In the genomic region with DNA sequence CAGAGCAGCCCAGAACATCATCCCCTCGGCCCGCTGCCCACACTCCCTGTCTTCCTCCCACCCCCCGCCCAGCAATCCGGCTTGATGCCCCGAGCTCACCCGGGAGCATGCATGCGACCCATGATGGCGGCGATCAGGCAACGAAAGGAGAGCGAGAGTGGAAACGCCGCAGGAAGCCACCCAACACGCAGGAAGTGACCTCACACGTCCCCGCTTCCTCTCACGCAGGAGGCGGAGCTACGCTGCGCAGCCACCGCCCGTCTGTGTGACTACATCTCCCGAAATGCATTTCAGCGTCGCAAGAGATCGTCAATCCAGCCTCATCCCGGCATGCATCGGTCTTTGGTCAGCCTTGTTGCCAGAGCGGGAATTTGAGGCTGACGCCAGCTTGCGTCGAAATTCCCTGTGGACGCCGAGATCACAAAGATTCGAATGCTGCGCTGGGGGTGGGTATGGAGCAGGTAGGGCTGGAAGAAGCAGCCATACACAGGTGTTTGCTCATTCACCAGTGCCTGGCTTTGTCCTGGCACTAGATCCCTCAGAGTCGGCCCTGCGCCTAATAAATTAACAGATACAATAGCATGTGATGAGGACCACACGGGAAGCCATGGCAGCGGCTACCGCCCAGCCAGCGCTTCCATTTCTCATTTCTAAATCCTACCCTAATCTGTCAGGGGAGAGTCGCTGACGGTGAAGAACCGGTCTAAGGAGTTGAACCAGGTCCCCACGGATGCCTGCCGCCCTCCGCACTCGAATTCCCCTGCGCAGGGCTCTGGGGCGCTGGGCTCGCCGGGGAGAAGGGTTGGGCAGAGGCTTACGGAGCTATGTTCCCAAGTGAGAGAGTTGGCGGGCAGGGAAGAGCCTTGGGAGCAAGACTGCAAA, we compare ENCODE assay signal across 1 cellular context.
A peak's percentile ranks its signal among the peaks of the same experiment; 100 is the strongest.
TF ChIP-seq lines count a peak whose summit lies in the region.

RPS13 (minus strand) TSS at position 148 of the 882 bp plus-strand sequence; CDS start at position 122, 26 bp downstream.

TF ChIP-seq in K562, 482 proteins besides CTCF, POLR2A, EP300 and RAD21 (continued from another document and continues in another):
- TF ChIP-seq AFF1 (IDR thresholded peaks at IDR 0.05; ENCODE audit: low read depth in 1 of 2, partially characterized antibody in 2 of 2) (peak; percentile 25 to 96), JUND (IDR thresholded peaks at IDR 0.05; ENCODE audit: borderline replicate concordance, low read depth, low read length) (peak; percentile 90), JUND (tag; IDR thresholded peaks at IDR 0.05; ENCODE audit: borderline replicate concordance, low read depth, low read length) (peak; percentile 87; the same call in 2 of the 3 replicates), MYC (IDR thresholded peaks at IDR 0.05; ENCODE audit: low read depth, low read length) (peak; percentile 98), MYC (CRISPR knock-in tag; IDR thresholded peaks at IDR 0.05; ENCODE audit: borderline replicate concordance, low read depth) (0 out of 2 replicates have a peak, but pooled peaks have one; percentile 61), GABPB1 (CRISPR knock-in tag; IDR thresholded peaks at IDR 0.05) (peak; percentile 97), LCOR (CRISPR knock-in tag; IDR thresholded peaks at IDR 0.05) (peak; percentile 88), LARP7 (IDR thresholded peaks at IDR 0.05) (peak; percentile 88; the same call in 1 of the 2 replicates), MGA (IDR thresholded peaks at IDR 0.05) (peak; percentile 99), MXI1 (IDR thresholded peaks at IDR 0.05; ENCODE audit: low read depth, low read length) (peak; percentile 72), ZFX (CRISPR knock-in tag; IDR thresholded peaks at IDR 0.05) (peak; percentile 77; the same call in 1 of the 2 replicates), ZNF140 (CRISPR knock-in tag; IDR thresholded peaks at IDR 0.05) (no peak), ZSCAN29 (IDR thresholded peaks at IDR 0.05) (peak; percentile 72), PHB (CRISPR knock-in tag; IDR thresholded peaks at IDR 0.05) (no peak), TOE1 (IDR thresholded peaks at IDR 0.05; ENCODE audit: borderline replicate concordance) (peak; percentile 54; the same call in 1 of the 2 replicates), TOE1 (CRISPR knock-in tag; IDR thresholded peaks at IDR 0.05; ENCODE audit: borderline replicate concordance, low read depth) (0 out of 2 replicates have a peak, but pooled peaks have one; percentile 18), HCFC1 (IDR thresholded peaks at IDR 0.05; ENCODE audit: low read depth, low read length) (peak; percentile 98), SMARCE1 (IDR thresholded peaks at IDR 0.05) (0 out of 2 replicates have a peak, but pooled peaks have one; percentile 9), NCOR1 (IDR thresholded peaks at IDR 0.05) (no peak), ZNF830 (CRISPR knock-in tag; IDR thresholded peaks at IDR 0.05) (0 out of 2 replicates have a peak, but pooled peaks have one; percentile 50), REST (CRISPR knock-in tag; IDR thresholded peaks at IDR 0.05; ENCODE audit: low read depth) (no peak; the same call in 1 of the 2 replicates), ZBTB9 (CRISPR knock-in tag; IDR thresholded peaks at IDR 0.05) (0 out of 2 replicates have a peak, but pooled peaks have one; percentile 30), HDAC8 (tag; IDR thresholded peaks at IDR 0.05) (peak; percentile 86; the same call in 1 of the 2 replicates), RNF2 (IDR thresholded peaks at IDR 0.05) (peak; percentile 82), SRSF9 (IDR thresholded peaks at IDR 0.05; ENCODE audit: borderline replicate concordance, low read depth, low read length) (no peak)
- TF ChIP-seq, protein P1, sequence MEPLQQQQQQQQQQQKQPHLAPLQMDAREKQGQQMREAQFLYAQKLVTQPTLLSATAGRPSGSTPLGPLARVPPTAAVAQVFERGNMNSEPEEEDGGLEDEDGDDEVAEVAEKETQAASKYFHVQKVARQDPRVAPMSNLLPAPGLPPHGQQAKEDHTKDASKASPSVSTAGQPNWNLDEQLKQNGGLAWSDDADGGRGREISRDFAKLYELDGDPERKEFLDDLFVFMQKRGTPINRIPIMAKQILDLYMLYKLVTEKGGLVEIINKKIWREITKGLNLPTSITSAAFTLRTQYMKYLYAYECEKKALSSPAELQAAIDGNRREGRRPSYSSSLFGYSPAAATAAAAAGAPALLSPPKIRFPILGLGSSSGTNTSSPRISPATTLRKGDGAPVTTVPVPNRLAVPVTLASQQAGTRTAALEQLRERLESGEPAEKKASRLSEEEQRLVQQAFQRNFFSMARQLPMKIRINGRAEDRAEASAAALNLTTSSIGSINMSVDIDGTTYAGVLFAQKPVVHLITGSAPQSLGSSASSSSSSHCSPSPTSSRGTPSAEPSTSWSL (CRISPR knock-in tag; IDR thresholded peaks at IDR 0.05; ENCODE audit: borderline replicate concordance): no peak
